ENCODE assay signal across 10 cellular contexts in genomic region chr1:6922096-6922931, GRCh38.
A peak's percentile ranks its signal among the peaks of the same experiment; 100 is the strongest.
DNase-seq lines count a peak whose midpoint lies in the region; ATAC-seq and TF ChIP-seq lines count a peak whose summit lies in the region.
"Had no signal": no experiment of that assay in that cellular context is flagged by ENCODE, and none has a peak within 500 bp of the region (broad histone marks: within the 10 kb centered on the region; RNA-seq: fewer than 3 reads in every experiment).

No MANE protein-coding gene starts in this region.

- DNase-seq in DMS 273 (lab: John Stamatoyannopoulos, UW; ENCODE audit: unreplicated experiment): peak; percentile 14
- DNase-seq in DMS 273 treated with DMSO at 0.1 percent for 48 hours (lab: John Stamatoyannopoulos, UW): no peak
- DNase-seq in MCF 10A (ENCODE audit: unreplicated experiment): peak; percentile 32
- DNase-seq in iris pigment epithelial cell (ENCODE audit: low read depth): peak; percentile 77
- DNase-seq in tibial artery: peak; percentile 68 to 85
- DNase-seq in GM10248 (ENCODE audit: extremely low spot score): no peak

- no peak overlapping the region for H3K4me3 Mint-ChIP-seq in MCF 10A (ENCODE audit: unreplicated experiment)

- CTCF ChIA-PET in MCF 10A (lab: Yijun Ruan, JAX): interaction anchor here (0.7 to 0.8 kb wide), 2 partner anchors 32 to 119 kb away, joined by 3 to 6 read pairs; no protein-coding TSS in a partner anchor
- CTCF ChIA-PET in GM10248 (lab: Yijun Ruan, JAX): interaction anchor here (0.7 kb wide), 1 partner anchor 12 kb away, joined by 3 read pairs; no protein-coding TSS in a partner anchor

- TF ChIP-seq CTCF in MCF 10A (IDR thresholded peaks at IDR 0.05; ENCODE audit: unreplicated experiment): no peak
- TF ChIP-seq CTCF in tibial artery (IDR thresholded peaks at IDR 0.05): no peak
- TF ChIP-seq CTCF in GM10248 (IDR thresholded peaks at IDR 0.05; ENCODE audit: control extremely low read depth, extremely low read depth, low read depth, missing control alignments): no peak

- no peaks in the 10 kb centered on the region for H3K9me3 ChIP-seq in tibial artery

- H3K4me3 ChIP-seq in tibial artery: no peak overlapping the region

- no TSS peak for BruUV-seq in MCF 10A (replicated peaks; lab: Mats Ljungman, UMichigan)

- ATAC-seq in HG03442 (IDR thresholded peaks at IDR 0.05; ENCODE audit: unreplicated experiment) (no peak), GM18511 (IDR thresholded peaks at IDR 0.05; ENCODE audit: unreplicated experiment) (no peak)

- intact Hi-C loops in MCF 10A (cut with micrococcal nuclease) (no loop called here), tibial artery (cut with DNase I; ENCODE audit: low total_unique reads) (no loop called here)

- peaks cover 18% of the 10 kb centered on the region for H3K27me3 Mint-ChIP-seq in MCF 10A (ENCODE audit: insufficient read depth, unreplicated experiment)

- H3K36me3 Mint-ChIP-seq in MCF 10A (ENCODE audit: insufficient read depth, unreplicated experiment): no peaks in the 10 kb centered on the region

- H3K27ac Mint-ChIP-seq in MCF 10A (ENCODE audit: low read depth, unreplicated experiment): no peak overlapping the region
- H3K27ac Mint-ChIP-seq: activated T-helper 2 cell treated with anti-CD3 and anti-CD28 coated beads, Interferon-gamma antibody, Interleukin-2, Interleukin-4, amounts not matched to agents 10 μg/mL and 5 μg/mL and 100 μg/mL, durations not matched to agents 14 hours and 24 hours and 36 hours had no signal

- no peaks in the 10 kb centered on the region for H3K27me3 ChIP-seq in tibial artery

- POLR2A ChIA-PET in MCF 10A (lab: Yijun Ruan, JAX) (no interaction called here), GM10248 (lab: Yijun Ruan, JAX) (no interaction called here)

- H3K36me3 ChIP-seq in tibial artery: no peaks in the 10 kb centered on the region

- peaks cover 4% of the 10 kb centered on the region for H3K4me1 Mint-ChIP-seq in MCF 10A (ENCODE audit: insufficient read depth, unreplicated experiment)

- peaks cover 9% of the 10 kb centered on the region for H3K9me3 Mint-ChIP-seq in MCF 10A (ENCODE audit: unreplicated experiment)
- H3K9me3 Mint-ChIP-seq: activated T-helper 2 cell treated with anti-CD3 and anti-CD28 coated beads, Interferon-gamma antibody, Interleukin-2, Interleukin-4, amounts not matched to agents 10 μg/mL and 5 μg/mL and 100 μg/mL, durations not matched to agents 14 hours and 24 hours and 36 hours had no signal

- H3K27ac ChIP-seq in tibial artery: peak overlapping the region; percentile 1 to 10
- H3K27ac ChIP-seq: 22Rv1 had no signal

- peaks cover 0 to 39% (median 34%) of the 10 kb centered on the region in 4 donors for H3K4me1 ChIP-seq in tibial artery

Comparison
In these comparisons a context has a peak if more than half of its experiments do, and no peak if none do; other contexts are left out.
1. DNase-seq: peak in DMS 273 (single experiment), MCF 10A (single experiment), iris pigment epithelial cell (single experiment) and tibial artery (2 of 2); none in DMS 273 treated with DMSO at 0.1 percent for 48 hours (single experiment) and GM10248 (single experiment).